Comparison of ENCODE assay signal across 12 cellular contexts in the genomic region with DNA sequence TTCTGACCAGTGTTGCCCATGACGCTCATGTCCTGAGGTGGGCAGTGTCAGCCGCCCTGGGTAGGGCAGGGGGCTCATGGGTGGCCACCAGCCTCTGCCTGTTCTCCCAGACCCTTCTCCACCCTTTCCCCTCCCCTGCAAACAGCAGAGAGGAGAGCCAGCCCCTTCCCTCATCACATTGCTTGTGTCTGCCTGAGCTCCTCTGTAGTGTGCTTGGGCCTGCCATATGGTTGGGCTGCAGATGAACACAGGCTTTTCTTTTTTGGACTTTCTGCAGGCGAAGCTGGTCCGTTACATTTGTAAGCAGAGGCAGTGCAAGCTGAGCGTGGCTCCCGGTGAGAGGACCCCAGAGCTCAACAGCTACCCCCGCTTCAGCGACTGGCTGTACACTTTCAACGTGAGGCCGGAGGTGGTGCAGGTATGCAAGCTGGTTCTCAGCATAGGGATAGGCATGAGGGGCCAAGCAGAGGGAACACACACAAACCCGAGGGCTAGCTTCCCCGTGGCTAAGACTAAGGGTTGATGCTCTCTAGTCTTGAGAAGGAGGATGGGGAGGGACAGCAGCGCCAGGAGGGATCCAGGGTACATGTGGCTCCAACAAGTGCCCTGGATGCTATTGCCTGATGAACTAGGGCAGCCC.
DNase-seq lines count a peak whose midpoint lies in the region; ATAC-seq and TF ChIP-seq lines count a peak whose summit lies in the region.
"Had no signal": no experiment of that assay in that cellular context is flagged by ENCODE, and none has a peak within 500 bp of the region (broad histone marks: within the 10 kb centered on the region; RNA-seq: fewer than 3 reads in every experiment).

No MANE protein-coding gene starts in this region.

- TF ChIP-seq CTCF in IMR-90 (conservative IDR thresholded peaks at IDR 0.05; ENCODE audit: low read depth, low read length): no peak
- no peak for TF ChIP-seq CTCF in hepatocyte (IDR thresholded peaks at IDR 0.05; ENCODE audit: poor library complexity)

- peak overlapping the region; percentile 13; the same call in 1 of the 2 replicates for H2AK5ac ChIP-seq in IMR-90 (ENCODE audit: low read depth, low read length)

- no peak overlapping the region for H2BK120ac ChIP-seq in IMR-90 (ENCODE audit: low read depth, low read length)

- no peak for TF ChIP-seq POLR2A in IMR-90 (IDR thresholded peaks at IDR 0.05; ENCODE audit: low read depth, low read length)

- H4K8ac ChIP-seq in IMR-90 (ENCODE audit: low read depth in 2 of 2, low read length in 2 of 2): no peak overlapping the region

- no peak overlapping the region for H3K4me3 Mint-ChIP-seq in activated T-helper 1 cell treated with anti-CD3 and anti-CD28 coated beads, Interleukin-12 subunit alpha, Interleukin-12 subunit beta, Interleukin-2, Interleukin-4 antibody, amounts not matched to agents 30 ng/mL and 10 ng/mL and 1 ng/mL, durations not matched to agents 14 hours and 24 hours and 36 hours

- no peak overlapping the region for H3K4me2 ChIP-seq in IMR-90 (ENCODE audit: low read depth, low read length)
- peak overlapping the region; percentile 48 for H3K4me2 ChIP-seq in hepatocyte
- H3K4me2 ChIP-seq: BLaER1 had no signal

- dilution Hi-C loops in IMR-90 (cut with HindIII; ENCODE audit: low sequenced_read_pairs, unreplicated experiment): no loop called here

- H3K4me1 Mint-ChIP-seq in activated T-helper 1 cell treated with anti-CD3 and anti-CD28 coated beads, Interleukin-12 subunit alpha, Interleukin-12 subunit beta, Interleukin-2, Interleukin-4 antibody, amounts not matched to agents 30 ng/mL and 10 ng/mL and 1 ng/mL, durations not matched to agents 14 hours and 24 hours and 36 hours (ENCODE audit: low read depth): peaks cover 73% of the 10 kb centered on the region

- CTCF ChIA-PET in IMR-90 (lab: Yijun Ruan, JAX): interaction anchor here (1.6 kb wide), 1 partner anchor 49 kb away, joined by 4 read pairs; no protein-coding TSS in a partner anchor

- no peaks in the 10 kb centered on the region for H3K27me3 Mint-ChIP-seq in activated T-helper 1 cell treated with anti-CD3 and anti-CD28 coated beads, Interleukin-12 subunit alpha, Interleukin-12 subunit beta, Interleukin-2, Interleukin-4 antibody, amounts not matched to agents 30 ng/mL and 10 ng/mL and 1 ng/mL, durations not matched to agents 14 hours and 24 hours and 36 hours (ENCODE audit: insufficient read depth)

- intact Hi-C loops in IMR-90 (cut with micrococcal nuclease): no loop called here
- intact Hi-C loops in activated T-helper 1 cell treated with anti-CD3 and anti-CD28 coated beads, Interleukin-12 subunit alpha, Interleukin-12 subunit beta, Interleukin-2, Interleukin-4 antibody, amounts not matched to agents 30 ng/mL and 10 ng/mL and 1 ng/mL, durations not matched to agents 14 hours and 24 hours and 36 hours (cut with micrococcal nuclease): no loop called here
- intact Hi-C loops in left colon (cut with DNase I, micrococcal nuclease): no loop called here

- no peaks in the 10 kb centered on the region for H3K9me2 ChIP-seq in hepatocyte (replicated peaks; ENCODE audit: insufficient read depth)

- H3K18ac ChIP-seq in IMR-90 (ENCODE audit: low read depth, low read length): no peak overlapping the region

- no peaks in the 10 kb centered on the region for H3K9me3 Mint-ChIP-seq in activated T-helper 1 cell treated with anti-CD3 and anti-CD28 coated beads, Interleukin-12 subunit alpha, Interleukin-12 subunit beta, Interleukin-2, Interleukin-4 antibody, amounts not matched to agents 30 ng/mL and 10 ng/mL and 1 ng/mL, durations not matched to agents 14 hours and 24 hours and 36 hours

- no peak for DNase-seq in IMR-90
- no peak for DNase-seq in activated T-helper 1 cell treated with anti-CD3 and anti-CD28 coated beads, Interleukin-12 subunit alpha, Interleukin-12 subunit beta, Interleukin-2, Interleukin-4 antibody, amounts not matched to agents 30 ng/mL and 10 ng/mL and 1 ng/mL, durations not matched to agents 14 hours and 24 hours and 36 hours (ENCODE audit: low spot score)
- DNase-seq in hepatocyte (ENCODE audit: low spot score): no peak
- no peak for DNase-seq in DMS 273 treated with DMSO at 0.1 percent for 48 hours (lab: John Stamatoyannopoulos, UW)
- DNase-seq in activated CD4-positive, alpha-beta T cell treated with anti-CD3 and anti-CD28 coated beads, Interleukin-2, amount 50 U/mL, for 48 hours: no peak
- DNase-seq in left colon: no peak
- DNase-seq: MV-4-11, NCI-H1436 treated with DMSO at 0.1 percent for 48 hours, NCI-H2227 treated with DMSO at 0.1 percent for 48 hours had no signal

- H3K27ac Mint-ChIP-seq in activated T-helper 1 cell treated with anti-CD3 and anti-CD28 coated beads, Interleukin-12 subunit alpha, Interleukin-12 subunit beta, Interleukin-2, Interleukin-4 antibody, amounts not matched to agents 30 ng/mL and 10 ng/mL and 1 ng/mL, durations not matched to agents 14 hours and 24 hours and 36 hours: peak overlapping the region; percentile 23

- H3K9ac ChIP-seq in IMR-90 (ENCODE audit: low read depth, low read length) (no peak overlapping the region), subcutaneous abdominal adipose tissue (ENCODE audit: low read length in 5 of 5) (no peak overlapping the region)
- H3K9ac ChIP-seq: BLaER1 had no signal

- H2BK20ac ChIP-seq in IMR-90 (ENCODE audit: low read depth, low read length): no peak overlapping the region

- H3K23ac ChIP-seq in IMR-90 (ENCODE audit: low read depth, low read length): no peak overlapping the region

- H2BK15ac ChIP-seq in IMR-90 (ENCODE audit: low read depth, low read length): peak overlapping the region; percentile 41; the same call in 1 of the 3 replicates

- POLR2A ChIA-PET in IMR-90 (lab: Charles Lee; ENCODE audit: unreplicated experiment): no interaction called here

- H3K27me3 ChIP-seq in IMR-90 (ENCODE audit: control insufficient read depth, insufficient read depth, low read length) (no peaks in the 10 kb centered on the region), hepatocyte (no peaks in the 10 kb centered on the region), subcutaneous abdominal adipose tissue (ENCODE audit: control insufficient read depth in 5 of 5, insufficient read depth in 4 of 5, low read length in 5 of 5) (no peaks in the 10 kb centered on the region)
- H3K27me3 ChIP-seq: BLaER1 had no signal

- H4K91ac ChIP-seq in IMR-90 (ENCODE audit: insufficient read depth, low read depth, low read length): peak overlapping the region; percentile 24; the same call in 1 of the 2 replicates

- TF ChIP-seq RAD21 in IMR-90 (IDR thresholded peaks at IDR 0.05; ENCODE audit: low read length): no peak

- H3K14ac ChIP-seq in IMR-90 (replicated peaks; ENCODE audit: low read depth, low read length): no peak overlapping the region

- no peak overlapping the region for H3K56ac ChIP-seq in IMR-90 (ENCODE audit: extremely low read depth, insufficient read depth, low read length)

- H3K27ac ChIP-seq in IMR-90 (ENCODE audit: insufficient read depth, low read length) (no peak overlapping the region), hepatocyte (peak overlapping the region; percentile 88), subcutaneous abdominal adipose tissue (ENCODE audit: low read depth, low read length) (peak overlapping the region; percentile 59)
- H3K27ac ChIP-seq: BLaER1, SK-N-MC had no signal

- in situ Hi-C loops in IMR-90 (cut with MboI; ENCODE audit: low sequenced_read_pairs): no loop called here

- no peak overlapping the region for H3K4me3 ChIP-seq in IMR-90 (ENCODE audit: insufficient read depth, low read depth, low read length)
- no peak overlapping the region for H3K4me3 ChIP-seq in hepatocyte
- no peak overlapping the region for H3K4me3 ChIP-seq in subcutaneous abdominal adipose tissue (ENCODE audit: low read depth in 1 of 5, low read length in 5 of 5)
- H3K4me3 ChIP-seq: BLaER1, SK-N-MC had no signal

- H2AFZ ChIP-seq in IMR-90 (replicated peaks; ENCODE audit: low read length, poor library complexity): no peak overlapping the region
- no peak overlapping the region for H2AFZ ChIP-seq in hepatocyte

- H4K20me1 ChIP-seq in IMR-90 (ENCODE audit: insufficient read depth, low read length) (peaks cover 35% of the 10 kb centered on the region), hepatocyte (ENCODE audit: insufficient read depth, poor library complexity, severe bottlenecking) (no peaks in the 10 kb centered on the region)

- no peak overlapping the region for H4K5ac ChIP-seq in IMR-90 (ENCODE audit: low read depth, low read length)

- WGBS in IMR-90 (ENCODE audit: extremely low coverage in 2 of 2, insufficient read length in 1 of 2), 2 experiments: 98% methylated on average over 12 of the region's 13 CpGs; no CpG with 5 or more reads in 1 of the 2 experiments
- WGBS in hepatocyte (ENCODE audit: low lambda C conversion rate, missing lambda C conversion rate): 93% methylated on average over 13 of the region's 13 CpGs

- no TSS peak for BruUV-seq in IMR-90 (replicated peaks; lab: Mats Ljungman, UMichigan)

- H3K79me2 ChIP-seq in hepatocyte: peaks cover 66% of the 10 kb centered on the region

- no peaks in the 10 kb centered on the region for H3K9me3 ChIP-seq in IMR-90 (ENCODE audit: control insufficient read depth, insufficient read depth, low read length)
- no peaks in the 10 kb centered on the region for H3K9me3 ChIP-seq in hepatocyte (ENCODE audit: low read depth)
- H3K9me3 ChIP-seq in subcutaneous abdominal adipose tissue (ENCODE audit: control insufficient read depth in 5 of 5, low read length in 5 of 5): no peaks in the 10 kb centered on the region
- H3K9me3 ChIP-seq: BLaER1 had no signal

- peaks cover 38% of the 10 kb centered on the region for H3K9me1 ChIP-seq in IMR-90 (ENCODE audit: insufficient read depth, low read length)

- H3K4me1 ChIP-seq in IMR-90 (ENCODE audit: control insufficient read depth, insufficient read depth, low read length): peaks cover 47% of the 10 kb centered on the region
- H3K4me1 ChIP-seq in hepatocyte (ENCODE audit: insufficient read depth): peaks cover 43% of the 10 kb centered on the region
- H3K4me1 ChIP-seq in subcutaneous abdominal adipose tissue (ENCODE audit: control insufficient read depth in 5 of 5, insufficient read depth in 5 of 5, low read length in 5 of 5): peaks cover 10 to 71% (median 59%) of the 10 kb centered on the region in 5 donors

- peaks cover 41 to 85% of the 10 kb centered on the region in 2 experiments for H3K79me1 ChIP-seq in IMR-90 (ENCODE audit: low read depth in 1 of 2, low read length in 2 of 2)

- ATAC-seq in IMR-90 (ENCODE audit: low read depth) (no peak), left colon (no peak)

- H3K4ac ChIP-seq in IMR-90 (ENCODE audit: low read depth, low read length): no peak overlapping the region; the same call in 1 of the 2 replicates

- no peak overlapping the region for H2BK5ac ChIP-seq in IMR-90 (ENCODE audit: low read depth, low read length, poor library complexity, severe bottlenecking)

- H3K36me3 ChIP-seq in IMR-90 (ENCODE audit: control insufficient read depth, insufficient read depth, low read length) (peaks cover 15% of the 10 kb centered on the region), hepatocyte (replicated peaks; ENCODE audit: insufficient read depth, low read depth) (peaks cover 6% of the 10 kb centered on the region), subcutaneous abdominal adipose tissue (ENCODE audit: control insufficient read depth in 5 of 5, insufficient read depth in 5 of 5, low read length in 5 of 5) (no peaks in the 10 kb centered on the region)
- H3K36me3 ChIP-seq: BLaER1 had no signal

- H2AK9ac ChIP-seq in IMR-90 (replicated peaks; ENCODE audit: low read depth, low read length, poor library complexity): no peak overlapping the region

- H3K36me3 Mint-ChIP-seq in activated T-helper 1 cell treated with anti-CD3 and anti-CD28 coated beads, Interleukin-12 subunit alpha, Interleukin-12 subunit beta, Interleukin-2, Interleukin-4 antibody, amounts not matched to agents 30 ng/mL and 10 ng/mL and 1 ng/mL, durations not matched to agents 14 hours and 24 hours and 36 hours (ENCODE audit: low read depth): peaks cover 31% of the 10 kb centered on the region
